ENCODE assay signal across 1 cellular context in the genomic region with DNA sequence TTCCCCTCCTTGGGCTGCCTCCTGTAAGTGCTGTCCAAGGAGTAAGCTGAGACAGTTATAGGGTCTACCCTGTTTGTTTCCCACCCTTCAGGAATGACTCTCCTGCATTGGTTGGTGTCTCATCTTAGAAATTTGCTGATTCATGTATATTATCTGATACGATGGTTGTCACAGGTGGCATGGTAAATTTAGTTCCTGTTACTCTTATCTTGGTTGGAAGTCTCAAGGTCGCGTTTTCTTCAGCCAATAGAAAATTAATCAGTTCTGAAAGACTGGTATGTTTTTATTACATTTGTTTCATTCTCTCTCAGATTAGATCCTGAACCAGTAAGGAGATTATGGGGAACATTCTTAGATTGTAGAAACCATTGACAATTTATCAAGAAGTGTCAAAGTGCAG.
TF ChIP-seq lines count a peak whose summit lies in the region.

No MANE protein-coding gene starts in this region.

TF ChIP-seq in HepG2, 621 proteins besides CTCF, POLR2A, EP300 and RAD21 (continued from another document):
- TF ChIP-seq, protein P1, sequence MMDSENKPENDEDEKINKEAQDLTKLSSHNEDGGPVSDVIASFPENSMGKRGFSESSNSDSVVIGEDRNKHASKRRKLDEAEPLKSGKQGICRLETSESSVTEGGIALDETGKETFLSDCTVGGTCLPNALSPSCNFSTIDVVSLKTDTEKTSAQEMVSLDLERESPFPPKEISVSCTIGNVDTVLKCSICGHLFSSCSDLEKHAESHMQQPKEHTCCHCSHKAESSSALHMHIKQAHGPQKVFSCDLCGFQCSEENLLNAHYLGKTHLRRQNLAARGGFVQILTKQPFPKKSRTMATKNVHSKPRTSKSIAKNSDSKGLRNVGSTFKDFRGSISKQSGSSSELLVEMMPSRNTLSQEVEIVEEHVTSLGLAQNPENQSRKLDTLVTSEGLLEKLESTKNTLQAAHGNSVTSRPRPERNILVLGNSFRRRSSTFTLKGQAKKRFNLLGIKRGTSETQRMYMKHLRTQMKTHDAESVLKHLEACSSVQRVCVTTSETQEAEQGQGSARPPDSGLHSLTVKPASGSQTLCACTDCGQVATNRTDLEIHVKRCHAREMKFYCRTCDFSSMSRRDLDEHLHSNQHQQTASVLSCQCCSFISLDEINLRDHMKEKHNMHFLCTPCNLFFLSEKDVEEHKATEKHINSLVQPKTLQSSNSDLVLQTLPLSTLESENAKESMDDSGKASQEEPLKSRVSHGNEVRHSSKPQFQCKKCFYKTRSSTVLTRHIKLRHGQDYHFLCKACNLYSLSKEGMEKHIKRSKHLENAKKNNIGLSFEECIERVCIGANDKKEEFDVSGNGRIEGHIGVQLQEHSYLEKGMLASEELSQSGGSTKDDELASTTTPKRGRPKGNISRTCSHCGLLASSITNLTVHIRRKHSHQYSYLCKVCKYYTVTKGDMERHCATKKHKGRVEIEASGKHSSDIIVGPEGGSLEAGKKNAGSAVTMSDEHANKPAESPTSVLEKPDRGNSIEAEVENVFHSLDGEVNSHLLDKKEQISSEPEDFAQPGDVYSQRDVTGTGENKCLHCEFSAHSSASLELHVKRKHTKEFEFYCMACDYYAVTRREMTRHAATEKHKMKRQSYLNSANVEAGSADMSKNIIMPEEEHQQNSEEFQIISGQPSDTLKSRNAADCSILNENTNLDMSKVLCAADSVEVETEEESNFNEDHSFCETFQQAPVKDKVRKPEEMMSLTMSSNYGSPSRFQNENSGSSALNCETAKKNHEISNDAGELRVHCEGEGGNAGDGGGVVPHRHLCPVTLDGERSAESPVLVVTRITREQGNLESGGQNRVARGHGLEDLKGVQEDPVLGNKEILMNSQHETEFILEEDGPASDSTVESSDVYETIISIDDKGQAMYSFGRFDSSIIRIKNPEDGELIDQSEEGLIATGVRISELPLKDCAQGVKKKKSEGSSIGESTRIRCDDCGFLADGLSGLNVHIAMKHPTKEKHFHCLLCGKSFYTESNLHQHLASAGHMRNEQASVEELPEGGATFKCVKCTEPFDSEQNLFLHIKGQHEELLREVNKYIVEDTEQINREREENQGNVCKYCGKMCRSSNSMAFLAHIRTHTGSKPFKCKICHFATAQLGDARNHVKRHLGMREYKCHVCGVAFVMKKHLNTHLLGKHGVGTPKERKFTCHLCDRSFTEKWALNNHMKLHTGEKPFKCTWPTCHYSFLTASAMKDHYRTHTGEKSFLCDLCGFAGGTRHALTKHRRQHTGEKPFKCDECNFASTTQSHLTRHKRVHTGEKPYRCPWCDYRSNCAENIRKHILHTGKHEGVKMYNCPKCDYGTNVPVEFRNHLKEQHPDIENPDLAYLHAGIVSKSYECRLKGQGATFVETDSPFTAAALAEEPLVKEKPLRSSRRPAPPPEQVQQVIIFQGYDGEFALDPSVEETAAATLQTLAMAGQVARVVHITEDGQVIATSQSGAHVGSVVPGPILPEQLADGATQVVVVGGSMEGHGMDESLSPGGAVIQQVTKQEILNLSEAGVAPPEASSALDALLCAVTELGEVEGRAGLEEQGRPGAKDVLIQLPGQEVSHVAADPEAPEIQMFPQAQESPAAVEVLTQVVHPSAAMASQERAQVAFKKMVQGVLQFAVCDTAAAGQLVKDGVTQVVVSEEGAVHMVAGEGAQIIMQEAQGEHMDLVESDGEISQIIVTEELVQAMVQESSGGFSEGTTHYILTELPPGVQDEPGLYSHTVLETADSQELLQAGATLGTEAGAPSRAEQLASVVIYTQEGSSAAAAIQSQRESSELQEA (CRISPR knock-in tag; IDR thresholded peaks at IDR 0.05; ENCODE audit: not compliant biosample characterization): no peak
- TF ChIP-seq ARHGAP35 (CRISPR knock-in tag; IDR thresholded peaks at IDR 0.05; ENCODE audit: borderline replicate concordance) (no peak), CCAR2 (optimal IDR thresholded peaks at IDR 0.05; ENCODE audit: low read depth, low read length) (no peak), ZNF709 (CRISPR knock-in tag; IDR thresholded peaks at IDR 0.05) (no peak)
- TF ChIP-seq, protein P2, sequence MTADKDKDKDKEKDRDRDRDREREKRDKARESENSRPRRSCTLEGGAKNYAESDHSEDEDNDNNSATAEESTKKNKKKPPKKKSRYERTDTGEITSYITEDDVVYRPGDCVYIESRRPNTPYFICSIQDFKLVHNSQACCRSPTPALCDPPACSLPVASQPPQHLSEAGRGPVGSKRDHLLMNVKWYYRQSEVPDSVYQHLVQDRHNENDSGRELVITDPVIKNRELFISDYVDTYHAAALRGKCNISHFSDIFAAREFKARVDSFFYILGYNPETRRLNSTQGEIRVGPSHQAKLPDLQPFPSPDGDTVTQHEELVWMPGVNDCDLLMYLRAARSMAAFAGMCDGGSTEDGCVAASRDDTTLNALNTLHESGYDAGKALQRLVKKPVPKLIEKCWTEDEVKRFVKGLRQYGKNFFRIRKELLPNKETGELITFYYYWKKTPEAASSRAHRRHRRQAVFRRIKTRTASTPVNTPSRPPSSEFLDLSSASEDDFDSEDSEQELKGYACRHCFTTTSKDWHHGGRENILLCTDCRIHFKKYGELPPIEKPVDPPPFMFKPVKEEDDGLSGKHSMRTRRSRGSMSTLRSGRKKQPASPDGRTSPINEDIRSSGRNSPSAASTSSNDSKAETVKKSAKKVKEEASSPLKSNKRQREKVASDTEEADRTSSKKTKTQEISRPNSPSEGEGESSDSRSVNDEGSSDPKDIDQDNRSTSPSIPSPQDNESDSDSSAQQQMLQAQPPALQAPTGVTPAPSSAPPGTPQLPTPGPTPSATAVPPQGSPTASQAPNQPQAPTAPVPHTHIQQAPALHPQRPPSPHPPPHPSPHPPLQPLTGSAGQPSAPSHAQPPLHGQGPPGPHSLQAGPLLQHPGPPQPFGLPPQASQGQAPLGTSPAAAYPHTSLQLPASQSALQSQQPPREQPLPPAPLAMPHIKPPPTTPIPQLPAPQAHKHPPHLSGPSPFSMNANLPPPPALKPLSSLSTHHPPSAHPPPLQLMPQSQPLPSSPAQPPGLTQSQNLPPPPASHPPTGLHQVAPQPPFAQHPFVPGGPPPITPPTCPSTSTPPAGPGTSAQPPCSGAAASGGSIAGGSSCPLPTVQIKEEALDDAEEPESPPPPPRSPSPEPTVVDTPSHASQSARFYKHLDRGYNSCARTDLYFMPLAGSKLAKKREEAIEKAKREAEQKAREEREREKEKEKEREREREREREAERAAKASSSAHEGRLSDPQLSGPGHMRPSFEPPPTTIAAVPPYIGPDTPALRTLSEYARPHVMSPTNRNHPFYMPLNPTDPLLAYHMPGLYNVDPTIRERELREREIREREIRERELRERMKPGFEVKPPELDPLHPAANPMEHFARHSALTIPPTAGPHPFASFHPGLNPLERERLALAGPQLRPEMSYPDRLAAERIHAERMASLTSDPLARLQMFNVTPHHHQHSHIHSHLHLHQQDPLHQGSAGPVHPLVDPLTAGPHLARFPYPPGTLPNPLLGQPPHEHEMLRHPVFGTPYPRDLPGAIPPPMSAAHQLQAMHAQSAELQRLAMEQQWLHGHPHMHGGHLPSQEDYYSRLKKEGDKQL (CRISPR knock-in tag; IDR thresholded peaks at IDR 0.05; ENCODE audit: low read depth): no peak
